17 cellular contexts compared by ENCODE assay signal in the genomic region with DNA sequence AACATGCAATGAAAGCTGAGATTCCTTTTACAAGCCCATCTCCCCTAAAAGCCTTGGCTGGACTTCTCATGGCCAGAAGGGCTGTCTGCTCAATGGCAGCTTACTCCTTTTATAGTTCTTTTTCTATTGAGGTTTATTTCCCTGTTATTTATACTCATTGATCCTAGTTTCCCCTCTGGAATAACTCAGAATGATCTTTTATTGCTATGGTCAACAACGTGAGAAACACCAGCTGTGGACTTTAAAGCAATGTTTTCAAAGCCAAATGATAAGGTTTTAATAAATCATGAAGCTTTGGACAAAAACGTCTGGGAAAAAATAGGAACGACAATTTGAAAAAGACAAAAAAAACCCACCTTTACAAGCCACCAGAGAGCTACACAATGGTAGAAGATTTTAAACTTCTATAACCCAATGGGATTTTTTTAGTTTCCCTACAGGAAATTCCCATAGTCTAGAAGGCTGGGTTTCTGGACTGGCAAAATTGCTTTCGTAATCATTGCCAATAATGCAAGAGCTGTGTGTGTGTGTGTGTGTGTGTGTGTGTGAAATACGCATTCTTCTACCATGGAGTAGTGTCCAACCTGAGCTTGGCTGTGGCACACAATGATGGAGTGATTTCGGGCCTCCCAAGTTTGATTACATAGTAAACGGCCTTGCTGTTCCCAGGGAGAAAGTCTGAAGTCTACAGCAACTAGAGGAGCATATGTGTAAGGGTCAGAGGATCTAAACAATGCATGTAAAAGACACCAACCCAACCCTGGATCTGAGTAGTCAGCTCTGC.
"Had no signal": no experiment of that assay in that cellular context is flagged by ENCODE, and none has a peak within 500 bp of the region (broad histone marks: within the 10 kb centered on the region; RNA-seq: fewer than 3 reads in every experiment).

No MANE protein-coding gene starts in this region.

- H3K27ac Mint-ChIP-seq: activated CD4-positive, alpha-beta T cell treated with anti-CD3 and anti-CD28 coated beads, Interleukin-2, amount 10 ng/mL, durations not matched to agents 7 days and 5 days; activated naive CD8-positive, alpha-beta T cell treated with anti-CD3 and anti-CD28 coated beads, Interleukin-2, amount 10 ng/mL, durations not matched to agents 7 days and 5 days had no signal

- H3K4me3 ChIP-seq: breast epithelium, dorsolateral prefrontal cortex, esophagus muscularis mucosa, heart left ventricle, mucosa of descending colon, SJSA1 had no signal

- H3K27ac ChIP-seq: breast epithelium, dorsolateral prefrontal cortex, esophagus muscularis mucosa, heart left ventricle, SJSA1 had no signal

- ATAC-seq: heart left ventricle; left colon; mucosa of descending colon; naive thymus-derived CD4-positive, alpha-beta T cell had no signal

- H3K4me3 Mint-ChIP-seq: activated CD4-positive, alpha-beta T cell treated with anti-CD3 and anti-CD28 coated beads, Interleukin-2, amount 10 ng/mL, durations not matched to agents 7 days and 5 days; activated naive CD8-positive, alpha-beta T cell treated with anti-CD3 and anti-CD28 coated beads, Interleukin-2, amount 10 ng/mL, durations not matched to agents 7 days and 5 days; naive thymus-derived CD4-positive, alpha-beta T cell had no signal

- H3K27me3 ChIP-seq: breast epithelium, dorsolateral prefrontal cortex, esophagus muscularis mucosa, heart left ventricle, SJSA1 had no signal

- DNase-seq: activated CD4-positive, alpha-beta T cell treated with anti-CD3 and anti-CD28 coated beads, Interleukin-2, amount 10 ng/mL, durations not matched to agents 7 days and 5 days; activated naive CD4-positive, alpha-beta T cell; activated naive CD8-positive, alpha-beta T cell treated with anti-CD3 and anti-CD28 coated beads, Interleukin-2, amount 10 ng/mL, durations not matched to agents 7 days and 5 days; anterior cingulate cortex; dorsolateral prefrontal cortex; heart left ventricle; left colon; mucosa of descending colon; naive thymus-derived CD4-positive, alpha-beta T cell; nucleus accumbens; stimulated activated CD4-positive, alpha-beta T cell treated with anti-CD3 and anti-CD28 coated beads, Interleukin-4, amount 100 ng/mL, for 1 hour; stimulated activated naive CD4-positive, alpha-beta T cell; SW 1271; trophoblast cell had no signal

- H3K4me1 ChIP-seq: SJSA1 had no signal

- H3K27me3 Mint-ChIP-seq: activated CD4-positive, alpha-beta T cell treated with anti-CD3 and anti-CD28 coated beads, Interleukin-2, amount 10 ng/mL, durations not matched to agents 7 days and 5 days; activated naive CD8-positive, alpha-beta T cell treated with anti-CD3 and anti-CD28 coated beads, Interleukin-2, amount 10 ng/mL, durations not matched to agents 7 days and 5 days; naive thymus-derived CD4-positive, alpha-beta T cell had no signal

- H3K9me3 Mint-ChIP-seq: activated CD4-positive, alpha-beta T cell treated with anti-CD3 and anti-CD28 coated beads, Interleukin-2, amount 10 ng/mL, durations not matched to agents 7 days and 5 days; activated naive CD8-positive, alpha-beta T cell treated with anti-CD3 and anti-CD28 coated beads, Interleukin-2, amount 10 ng/mL, durations not matched to agents 7 days and 5 days; naive thymus-derived CD4-positive, alpha-beta T cell had no signal

- H3K4me1 Mint-ChIP-seq: activated CD4-positive, alpha-beta T cell treated with anti-CD3 and anti-CD28 coated beads, Interleukin-2, amount 10 ng/mL, durations not matched to agents 7 days and 5 days; naive thymus-derived CD4-positive, alpha-beta T cell had no signal

- H3K9me3 ChIP-seq: breast epithelium, esophagus muscularis mucosa, heart left ventricle, mucosa of descending colon, SJSA1 had no signal
